ENCODE assay signal across 13 cellular contexts in the genomic region with DNA sequence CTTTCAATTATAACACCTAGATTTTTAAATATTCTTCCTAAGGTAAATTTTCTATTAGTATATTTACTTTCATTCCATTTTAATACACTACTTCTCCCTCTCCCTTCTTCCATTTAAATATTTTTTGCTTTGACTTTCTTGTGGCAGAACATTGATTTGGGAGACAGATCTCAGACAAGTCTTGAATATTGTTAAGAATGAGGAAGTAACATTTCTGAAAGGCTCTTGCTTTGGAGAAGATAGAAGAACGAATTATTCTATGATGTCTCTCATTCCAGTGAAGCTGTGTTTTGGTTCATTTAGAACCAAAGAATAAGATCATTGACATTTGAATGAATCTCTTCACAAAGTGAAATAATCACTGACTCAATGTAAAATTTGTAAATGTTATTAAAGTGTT. TPM values are rescaled to one million over a fixed set of nuclear protein-coding genes. Genes with fewer than 3 reads are reported as not detected.
A peak's percentile ranks its signal among the peaks of the same experiment; 100 is the strongest.
DNase-seq lines count a peak whose midpoint lies in the region; ATAC-seq lines count a peak whose summit lies in the region.
"Had no signal": no experiment of that assay in that cellular context is flagged by ENCODE, and none has a peak within 500 bp of the region (broad histone marks: within the 10 kb centered on the region; RNA-seq: fewer than 3 reads in every experiment).

No MANE protein-coding gene starts in this region.

- H3K27ac ChIP-seq in Karpas-422 (ENCODE audit: low read length), result peak overlapping the region; percentile 80
- H3K27ac ChIP-seq: 22Rv1, SJSA1 had no signal

- no peaks in the 10 kb centered on the region for H3K27me3 Mint-ChIP-seq in activated naive CD8-positive, alpha-beta T cell treated with anti-CD3 and anti-CD28 coated beads for 36 hours
- H3K27me3 Mint-ChIP-seq in natural killer cell treated with Interleukin-12 subunit alpha and Interleukin-12 subunit beta and Interleukin-15 and Interleukin-18, amount 100 ng/mL, for 72 hours, result no peaks in the 10 kb centered on the region

- H3K36me3 Mint-ChIP-seq in activated naive CD8-positive, alpha-beta T cell treated with anti-CD3 and anti-CD28 coated beads for 36 hours, result peaks cover 37% of the 10 kb centered on the region
- H3K36me3 Mint-ChIP-seq in natural killer cell treated with Interleukin-12 subunit alpha and Interleukin-12 subunit beta and Interleukin-15 and Interleukin-18, amount 100 ng/mL, for 72 hours, result peaks cover 7% of the 10 kb centered on the region

- peaks cover 70% of the 10 kb centered on the region for H3K79me2 ChIP-seq in Karpas-422 (ENCODE audit: low read length)

- H2AFZ ChIP-seq in Karpas-422 (ENCODE audit: low read length), result no peak overlapping the region

- H3K9me3 ChIP-seq in Karpas-422 (ENCODE audit: low read length), result no peaks in the 10 kb centered on the region
- H3K9me3 ChIP-seq: SJSA1 had no signal

- H4K20me1 ChIP-seq in Karpas-422 (ENCODE audit: insufficient read depth, low read depth, low read length), result peaks cover 30% of the 10 kb centered on the region

- no peak for ATAC-seq in natural killer cell treated with Interleukin-12 subunit alpha and Interleukin-12 subunit beta and Interleukin-15 and Interleukin-18, amount 100 ng/mL, for 72 hours
- ATAC-seq in HG02973 (IDR thresholded peaks at IDR 0.05; ENCODE audit: unreplicated experiment), result no peak
- ATAC-seq: esophagus mucosa had no signal

- DNase-seq in NOMO-1 (lab: John Stamatoyannopoulos, UW; ENCODE audit: unreplicated experiment in 2 of 2) (peak; percentile 8 to 50), NOMO-1 treated with dmso at 0.1 percent for 144 hours (lab: John Stamatoyannopoulos, UW; ENCODE audit: unreplicated experiment) (no peak), Karpas-422 (peak; percentile 54), middle frontal gyrus (ENCODE audit: extremely low spot score, low spot score) (no peak), cerebellum (ENCODE audit: low spot score) (no peak)
- DNase-seq in activated naive CD8-positive, alpha-beta T cell treated with anti-CD3 and anti-CD28 coated beads for 36 hours, result no peak
- no peak for DNase-seq in natural killer cell treated with Interleukin-12 subunit alpha and Interleukin-12 subunit beta and Interleukin-15 and Interleukin-18, amount 100 ng/mL, for 72 hours (ENCODE audit: low spot score)
- DNase-seq: activated gamma-delta T cell, NCI-H187 treated with DMSO at 0.1 percent for 48 hours had no signal

- H3K4me2 ChIP-seq in Karpas-422 (ENCODE audit: low read depth, low read length, poor library complexity, severe bottlenecking), result peak overlapping the region; percentile 82

- peak overlapping the region; percentile 75 for H3K4me3 Mint-ChIP-seq in activated naive CD8-positive, alpha-beta T cell treated with anti-CD3 and anti-CD28 coated beads for 36 hours
- H3K4me3 Mint-ChIP-seq in natural killer cell treated with Interleukin-12 subunit alpha and Interleukin-12 subunit beta and Interleukin-15 and Interleukin-18, amount 100 ng/mL, for 72 hours, result peak overlapping the region; percentile 90

- H3K4me3 ChIP-seq in Karpas-422 (ENCODE audit: low read length), result peak overlapping the region; percentile 82
- H3K4me3 ChIP-seq: SJSA1 had no signal

- H3K4me1 Mint-ChIP-seq in activated naive CD8-positive, alpha-beta T cell treated with anti-CD3 and anti-CD28 coated beads for 36 hours, result peaks cover 30% of the 10 kb centered on the region
- peaks cover 20 to 28% of the 10 kb centered on the region in 2 donors for H3K4me1 Mint-ChIP-seq in natural killer cell treated with Interleukin-12 subunit alpha and Interleukin-12 subunit beta and Interleukin-15 and Interleukin-18, amount 100 ng/mL, for 72 hours (ENCODE audit: low read depth in 2 of 2)

- no peak overlapping the region for H3K9ac ChIP-seq in Karpas-422 (ENCODE audit: low read length)

- H3K9me2 ChIP-seq in Karpas-422 (replicated peaks; ENCODE audit: insufficient read depth, low read length), result no peaks in the 10 kb centered on the region

- no peaks in the 10 kb centered on the region for H3K9me3 Mint-ChIP-seq in activated naive CD8-positive, alpha-beta T cell treated with anti-CD3 and anti-CD28 coated beads for 36 hours
- H3K9me3 Mint-ChIP-seq in natural killer cell treated with Interleukin-12 subunit alpha and Interleukin-12 subunit beta and Interleukin-15 and Interleukin-18, amount 100 ng/mL, for 72 hours, result no peaks in the 10 kb centered on the region

- peaks cover 19% of the 10 kb centered on the region for H3K4me1 ChIP-seq in Karpas-422 (ENCODE audit: low read length)

- H3K36me3 ChIP-seq in Karpas-422 (ENCODE audit: insufficient read depth, low read length), result peaks cover 29% of the 10 kb centered on the region

- no peaks in the 10 kb centered on the region for H3K27me3 ChIP-seq in Karpas-422 (ENCODE audit: low read length)
- H3K27me3 ChIP-seq: SJSA1 had no signal

- no peak overlapping the region for H3K27ac Mint-ChIP-seq in activated naive CD8-positive, alpha-beta T cell treated with anti-CD3 and anti-CD28 coated beads for 36 hours
- peak overlapping the region; percentile 14 to 67 for H3K27ac Mint-ChIP-seq in natural killer cell treated with Interleukin-12 subunit alpha and Interleukin-12 subunit beta and Interleukin-15 and Interleukin-18, amount 100 ng/mL, for 72 hours

RNA-seq across cellular contexts. Expression of a gene that starts 2.4 kb away (rescaled TPM):
- total RNA-seq in Karpas-422 (2014; rRNA removed; shearing (Covaris generic); ENCODE audit: low replicate concordance), result 48.6 and 77.6 TPM in 2 replicates
- total RNA-seq in activated naive CD8-positive, alpha-beta T cell treated with anti-CD3 and anti-CD28 coated beads for 36 hours, result 100 to 1,000 TPM; 195 TPM
- 100 to 1,000 TPM in 1 of 2 donors, 10 to 100 TPM in 1; 96.9 to 160 TPM for total RNA-seq in natural killer cell treated with Interleukin-12 subunit alpha and Interleukin-12 subunit beta and Interleukin-15 and Interleukin-18, amount 100 ng/mL, for 72 hours
- total RNA-seq in cerebellum, result 157 TPM

Comparison
In these comparisons a context has a peak if more than half of its experiments do, and no peak if none do; other contexts are left out.
1. DNase-seq: peak in NOMO-1 (2 of 2) and Karpas-422 (single experiment); none in NOMO-1 treated with dmso at 0.1 percent for 144 hours (single experiment), activated naive CD8-positive, alpha-beta T cell treated with anti-CD3 and anti-CD28 coated beads for 36 hours (single experiment), natural killer cell treated with Interleukin-12 subunit alpha and Interleukin-12 subunit beta and Interleukin-15 and Interleukin-18, amount 100 ng/mL, for 72 hours (single experiment), middle frontal gyrus (single experiment) and cerebellum (single experiment).